In genomic region chr1:244200596-244200995, GRCh38 we compare ENCODE assay signal across 18 cellular contexts.
DNase-seq lines count a peak whose midpoint lies in the region; ATAC-seq and FAIRE-seq lines count a peak whose summit lies in the region.
"Had no signal": no experiment of that assay in that cellular context is flagged by ENCODE, and none has a peak within 500 bp of the region (broad histone marks: within the 10 kb centered on the region; RNA-seq: fewer than 3 reads in every experiment).

No MANE protein-coding gene starts in this region.

- no peak for FAIRE-seq in HTR-8/SVneo (lab: Jason Lieb, UNC)
- FAIRE-seq: G401.6, GM12891, GM19239, H54 had no signal

- in situ Hi-C loops in G401 (cut with HindIII; ENCODE audit: low sequenced_read_pairs), result no loop called here

- no peak for ATAC-seq in GM21737 (IDR thresholded peaks at IDR 0.05; ENCODE audit: unreplicated experiment)
- ATAC-seq: GM23338 had no signal

- DNase-seq in NCI-H2171 treated with DMSO at 0.1 percent for 48 hours (lab: John Stamatoyannopoulos, UW) (peak; percentile 35), NCI-H2171 (lab: John Stamatoyannopoulos, UW) (no peak), G401 (ENCODE audit: low spot score) (peak; percentile 99), NCI-H146 treated with DMSO at 0.1 percent for 48 hours (lab: John Stamatoyannopoulos, UW; ENCODE audit: unreplicated experiment) (peak; percentile 51), cerebellar cortex (ENCODE audit: low spot score) (peak; percentile 98), HTR-8/SVneo (ENCODE audit: insufficient read length, low spot score) (no peak), NCI-H345 treated with DMSO at 0.1 percent for 48 hours (lab: John Stamatoyannopoulos, UW; ENCODE audit: unreplicated experiment) (no peak)
- DNase-seq: 8988T; CD4-positive, alpha-beta memory T cell; DND-41; EL; HCEC 1CT had no signal

Comparison
In these comparisons a context has a peak if more than half of its experiments do, and no peak if none do; other contexts are left out.
1. DNase-seq: peak in NCI-H2171 treated with DMSO at 0.1 percent for 48 hours (single experiment), G401 (single experiment), NCI-H146 treated with DMSO at 0.1 percent for 48 hours (single experiment) and cerebellar cortex (single experiment); none in NCI-H2171 (single experiment), HTR-8/SVneo (single experiment) and NCI-H345 treated with DMSO at 0.1 percent for 48 hours (single experiment).